Comparison of ENCODE assay signal across 1 cellular context in the genomic region with DNA sequence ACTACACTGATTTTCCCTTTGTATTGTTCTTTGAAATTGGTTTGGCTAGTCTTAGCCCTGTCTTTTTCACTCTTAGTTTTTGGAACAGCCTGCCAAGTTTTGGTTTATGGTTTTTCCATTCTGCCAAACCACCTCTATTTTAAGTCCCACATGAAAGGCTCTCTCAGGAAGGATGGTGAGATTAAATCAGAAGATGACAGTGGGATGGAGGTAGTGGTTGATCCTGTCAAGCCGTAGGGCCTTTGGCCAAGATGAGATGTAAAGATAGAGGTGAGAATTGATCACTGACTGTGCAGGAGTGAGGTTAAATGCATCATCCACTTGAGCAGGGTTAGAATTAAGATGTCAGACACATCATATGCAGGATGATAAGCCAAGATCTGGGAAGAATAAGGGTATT.
TF ChIP-seq lines count a peak whose summit lies in the region.

No MANE protein-coding gene starts in this region.

TF ChIP-seq in SK-N-SH, 30 proteins besides CTCF, POLR2A, EP300 and RAD21 (continued from another document):
- TF ChIP-seq EZH2phosphoT487 (IDR thresholded peaks at IDR 0.05; ENCODE audit: borderline replicate concordance, low read depth) (no peak), FOXM1 (IDR thresholded peaks at IDR 0.05; ENCODE audit: low read depth) (no peak), GABPA (IDR thresholded peaks at IDR 0.05; ENCODE audit: low read depth) (no peak)
